Comparison of ENCODE assay signal across 16 cellular contexts in genomic region chr4:14225683-14226207, GRCh38.
DNase-seq lines count a peak whose midpoint lies in the region; ATAC-seq lines count a peak whose summit lies in the region.
"Had no signal": no experiment of that assay in that cellular context is flagged by ENCODE, and none has a peak within 500 bp of the region (broad histone marks: within the 10 kb centered on the region; RNA-seq: fewer than 3 reads in every experiment).

No MANE protein-coding gene starts in this region.

- DNase-seq in NCI-H1417 treated with DMSO at 0.1 percent for 48 hours (lab: John Stamatoyannopoulos, UW) (peak; percentile 68), NCI-H69 (lab: John Stamatoyannopoulos, UW) (peak; percentile 88), renal cortical epithelial cell (ENCODE audit: low read depth) (peak; percentile 24), activated gamma-delta T cell treated with Interleukin-2 at 50 U/mL for 16 hours (no peak), cardiac septum (ENCODE audit: low spot score) (no peak)
- DNase-seq: activated naive CD8-positive, alpha-beta T cell treated with anti-CD3 and anti-CD28 coated beads, Interleukin-2, amount 10 ng/mL, durations not matched to agents 7 days and 5 days; activated T-cell treated with anti-CD3 and anti-CD28 coated beads, Interleukin-2, amount 50 U/mL, for 4 hours; DND-41; esophagus squamous epithelium; glutamatergic neuron; KBM-7; stimulated activated CD4-positive, alpha-beta T cell treated with anti-CD3 and anti-CD28 coated beads, Interleukin-1b, Interleukin-23, amount 100 ng/mL, for 48 hours had no signal

- intact Hi-C loops in cardiac septum (cut with DNase I) = no loop called here

- ATAC-seq in HG02759 (IDR thresholded peaks at IDR 0.05; ENCODE audit: unreplicated experiment) = peak; percentile 64
- no peak for ATAC-seq in GM18517 (IDR thresholded peaks at IDR 0.05; ENCODE audit: unreplicated experiment)
- ATAC-seq: activated T-cell treated with anti-CD3 and anti-CD28 coated beads, Interleukin-2, amount 50 U/mL, for 4 hours; sciatic nerve; SK-N-SH treated with all-trans-retinoic acid at 6 μM for 48 hours had no signal

Comparison
In these comparisons a context has a peak if more than half of its experiments do, and no peak if none do; other contexts are left out.
1. DNase-seq: peak in NCI-H1417 treated with DMSO at 0.1 percent for 48 hours (single experiment), NCI-H69 (single experiment) and renal cortical epithelial cell (single experiment); none in activated gamma-delta T cell treated with Interleukin-2 at 50 U/mL for 16 hours (single experiment) and cardiac septum (single experiment).